ENCODE assay signal across 18 cellular contexts in the genomic region with DNA sequence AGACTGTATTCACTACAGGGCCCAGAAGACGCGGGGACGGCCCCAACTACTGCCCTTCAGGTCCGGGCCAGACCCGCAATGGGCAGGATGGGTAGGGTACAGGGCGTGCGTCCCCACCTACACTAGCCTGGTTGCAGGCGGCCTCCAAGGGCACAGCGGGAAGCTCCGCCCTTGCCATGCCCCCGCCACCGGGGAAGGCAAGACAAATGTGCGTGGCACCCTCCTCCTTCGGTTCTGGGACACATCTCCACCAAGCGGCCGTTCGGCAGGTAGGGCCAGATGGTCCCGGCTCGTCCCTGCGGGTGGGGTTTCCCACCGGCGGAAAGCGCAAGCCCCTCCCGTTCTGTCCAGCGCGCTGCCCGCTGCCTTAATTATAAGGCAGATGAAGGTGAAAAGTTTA. TPM values are rescaled to one million over a fixed set of nuclear protein-coding genes. Genes with fewer than 3 reads are reported as not detected.
DNase-seq lines count a peak whose midpoint lies in the region; ATAC-seq and TF ChIP-seq lines count a peak whose summit lies in the region.
"Had no signal": no experiment of that assay in that cellular context is flagged by ENCODE, and none has a peak within 500 bp of the region (broad histone marks: within the 10 kb centered on the region; RNA-seq: fewer than 3 reads in every experiment).

No MANE protein-coding gene starts in this region.

- H3K4me3 ChIP-seq in H7 (ENCODE audit: insufficient read depth, low read depth, low read length) = peak overlapping the region; percentile 31
- no peak overlapping the region for H3K4me3 ChIP-seq in SK-N-SH (ENCODE audit: low read depth in 2 of 2, low read length in 1 of 2)
- H3K4me3 ChIP-seq: cardiac muscle cell, SJSA1 had no signal

- H3K4me1 Mint-ChIP-seq in brain (peaks cover 48% of the 10 kb centered on the region), nephron (peaks cover 19% of the 10 kb centered on the region)

- no peak for TF ChIP-seq EP300 in SK-N-SH (IDR thresholded peaks at IDR 0.05; ENCODE audit: borderline replicate concordance in 1 of 2, low read depth in 1 of 2, low read length in 1 of 2)

- POLR2A ChIA-PET in SK-N-SH (lab: Yijun Ruan, JAX) = no interaction called here

- H3K4me1 ChIP-seq in SK-N-SH (ENCODE audit: control insufficient read depth in 1 of 2, insufficient read depth in 2 of 2, low read depth in 1 of 2, low read length in 1 of 2) = peaks cover 6 to 23% of the 10 kb centered on the region in 2 experiments; a peak in 3 of 4 replicates

- peaks cover 4% of the 10 kb centered on the region for H3K27me3 Mint-ChIP-seq in brain
- H3K27me3 Mint-ChIP-seq in nephron (ENCODE audit: low read depth) = no peaks in the 10 kb centered on the region
- H3K27me3 Mint-ChIP-seq: CD4-positive, CD25-positive, alpha-beta regulatory T cell; effector memory CD8-positive, alpha-beta T cell had no signal

- no peak for ATAC-seq in HG03175 (IDR thresholded peaks at IDR 0.05; ENCODE audit: unreplicated experiment)
- ATAC-seq: effector memory CD8-positive, alpha-beta T cell had no signal

- no peak overlapping the region for H3K4me2 ChIP-seq in SK-N-SH

- H3K27me3 ChIP-seq in H7 (ENCODE audit: control insufficient read depth, insufficient read depth, low read length) (no peaks in the 10 kb centered on the region), SK-N-SH (ENCODE audit: insufficient read depth) (no peaks in the 10 kb centered on the region)
- H3K27me3 ChIP-seq: cardiac muscle cell, SJSA1 had no signal

- H3K9me3 Mint-ChIP-seq in brain (peaks cover 0 to 3% (median 0%) of the 10 kb centered on the region in 5 experiments), nephron (no peaks in the 10 kb centered on the region)
- H3K9me3 Mint-ChIP-seq: CD4-positive, CD25-positive, alpha-beta regulatory T cell; effector memory CD8-positive, alpha-beta T cell had no signal

- peaks cover 48% of the 10 kb centered on the region for H3K79me2 ChIP-seq in SK-N-SH (ENCODE audit: insufficient read depth)

- H3K27ac Mint-ChIP-seq in brain (peak overlapping the region in 1 of 5 experiments; percentile 34), nephron (no peak overlapping the region)

- TF ChIP-seq RAD21 in SK-N-SH (IDR thresholded peaks at IDR 0.05; ENCODE audit: low read length) = no peak

- no peak overlapping the region for H3K9ac ChIP-seq in SK-N-SH

- H2AFZ ChIP-seq in SK-N-SH (ENCODE audit: low read depth) = no peak overlapping the region

- H3K27ac ChIP-seq in SK-N-SH (ENCODE audit: low read depth in 2 of 2, low read length in 1 of 2) = no peak overlapping the region
- H3K27ac ChIP-seq: cardiac muscle cell, SJSA1 had no signal

- H3K9me3 ChIP-seq in SK-N-SH = no peaks in the 10 kb centered on the region
- H3K9me3 ChIP-seq: SJSA1, thoracic aorta had no signal

- peaks cover 15% of the 10 kb centered on the region for H3F3A ChIP-seq in SK-N-SH (replicated peaks; ENCODE audit: insufficient read depth)

- H3K4me3 Mint-ChIP-seq in brain = peak overlapping the region; percentile 10 to 90 (median 30)
- peak overlapping the region; percentile 13 to 70 (median 52) for H3K4me3 Mint-ChIP-seq in nephron

- CTCF ChIA-PET in SK-N-SH (lab: Yijun Ruan, JAX) = no interaction called here

- TF ChIP-seq CTCF in brain (conservative IDR thresholded peaks at IDR 0.05) = no peak
- TF ChIP-seq CTCF in nephron (IDR thresholded peaks at IDR 0.05; ENCODE audit: unreplicated experiment in 3 of 3) = no peak
- TF ChIP-seq CTCF in SK-N-SH (IDR thresholded peaks at IDR 0.05) = no peak

- 94% methylated on average over 15 of the region's 27 CpGs for WGBS in SK-N-SH (ENCODE audit: low lambda C conversion rate)

- DNase-seq in DMS 273 (lab: John Stamatoyannopoulos, UW; ENCODE audit: unreplicated experiment) (peak; percentile 38), DMS 273 treated with DMSO at 0.1 percent for 48 hours (lab: John Stamatoyannopoulos, UW) (no peak), H7 (peak; percentile 82), EL (no peak), SK-N-SH (no peak)
- DNase-seq: 8988T; activated CD8-positive, alpha-beta memory T cell treated with anti-CD3 and anti-CD28 coated beads for 24 hours; activated naive CD4-positive, alpha-beta T cell treated with Interleukin-2 at 50 U/mL for 16 hours; CD4-positive, CD25-positive, alpha-beta regulatory T cell; effector memory CD8-positive, alpha-beta T cell; foreskin fibroblast; NCI-H2171 had no signal

- H3K36me3 Mint-ChIP-seq in brain (peaks cover 4% of the 10 kb centered on the region), nephron (ENCODE audit: low read depth) (peaks cover 10% of the 10 kb centered on the region)
- H3K36me3 Mint-ChIP-seq: CD4-positive, CD25-positive, alpha-beta regulatory T cell had no signal

- H3K36me3 ChIP-seq in H7 (replicated peaks; ENCODE audit: control insufficient read depth, insufficient read depth, low read length) = peaks cover 2% of the 10 kb centered on the region
- peaks cover 21 to 28% of the 10 kb centered on the region in 2 experiments for H3K36me3 ChIP-seq in SK-N-SH (replicated peaks in 1 of 2; ENCODE audit: control insufficient read depth in 1 of 2, insufficient read depth in 2 of 2, low read length in 1 of 2)
- H3K36me3 ChIP-seq: cardiac muscle cell had no signal

- peaks cover 17% of the 10 kb centered on the region for H4K20me1 ChIP-seq in SK-N-SH (ENCODE audit: insufficient read depth)

- no peaks in the 10 kb centered on the region for H3K9me2 ChIP-seq in SK-N-SH

TF ChIP-seq in SK-N-SH, 30 proteins besides CTCF, POLR2A, EP300 and RAD21:
- no peak for TF ChIP-seq FOSL2 (IDR thresholded peaks at IDR 0.05; ENCODE audit: borderline replicate concordance, low read depth)
- TF ChIP-seq CHD2 (IDR thresholded peaks at IDR 0.05; ENCODE audit: low read length, partially characterized antibody) = no peak

RNA-seq across cellular contexts. Expression of a gene that starts 5.6 kb away (rescaled TPM):
- total RNA-seq in H7 (2014; rRNA removed; shearing (Covaris generic)) = 38.4 and 54.7 TPM in 2 replicates
- polyA plus RNA-seq in brain (ENCODE audit: insufficient read depth, low read depth, low replicate concordance) = 31.2 TPM
- 28.2 TPM in 2 replicates for polyA plus RNA-seq in SK-N-SH (2012; rRNA removed)
- 24.1 and 25.9 TPM in 2 replicates for polyA plus RNA-seq in SK-N-SH (2012; cell fraction: cytosol; rRNA removed)
- polyA plus RNA-seq in SK-N-SH (2012; cell fraction: nucleus; rRNA removed) = 15.3 and 18.1 TPM in 2 replicates

RNA-seq across cellular contexts. Expression of a gene that starts 5.8 kb away (rescaled TPM):
- total RNA-seq in H7 (2014; rRNA removed; shearing (Covaris generic)) = 8.8 and 16.0 TPM in 2 replicates
- polyA plus RNA-seq in brain (ENCODE audit: insufficient read depth, low read depth, low replicate concordance) (10.4 TPM), SK-N-SH (2012; rRNA removed) (15.0 and 20.6 TPM in 2 replicates)
- polyA plus RNA-seq in SK-N-SH (2012; cell fraction: cytosol; rRNA removed) = 9.9 and 15.7 TPM in 2 replicates
- polyA plus RNA-seq in SK-N-SH (2012; cell fraction: nucleus; rRNA removed) = 63.0 and 71.0 TPM in 2 replicates

Comparison
In these comparisons a context has a peak if more than half of its experiments do, and no peak if none do; other contexts are left out.
1. DNase-seq: peak in DMS 273 (single experiment) and H7 (single experiment); none in DMS 273 treated with DMSO at 0.1 percent for 48 hours (single experiment), EL (single experiment) and SK-N-SH (single experiment).